Comparison of ENCODE assay signal across 8 cellular contexts in genomic region chr15:85010472-85011209, GRCh38. TPM values are rescaled to one million over a fixed set of nuclear protein-coding genes. Genes with fewer than 3 reads are reported as not detected.
DNase-seq lines count a peak whose midpoint lies in the region; TF ChIP-seq lines count a peak whose summit lies in the region.

No MANE protein-coding gene starts in this region.

- WGBS in ovary, 3 donors, result 5 to 13% (median 12%) methylated on average over 4 of the region's 4 CpGs

- H3K27ac ChIP-seq in ovary, result peak overlapping the region in 1 of 2 donors; percentile 52

- no peak for TF ChIP-seq POLR2A in ovary (IDR thresholded peaks at IDR 0.05)

- intact Hi-C loops in ovary (cut with DNase I), result no loop called here

- TF ChIP-seq EP300 in ovary (IDR thresholded peaks at IDR 0.05), result no peak

- TF ChIP-seq CTCF in foreskin fibroblast (IDR thresholded peaks at IDR 0.05; ENCODE audit: low read depth, low read length), result peak; percentile 37
- peak in 1 of 3 donors; percentile 26 for TF ChIP-seq CTCF in ovary (IDR thresholded peaks at IDR 0.05)

- H3K4me3 ChIP-seq in foreskin fibroblast (ENCODE audit: low read depth in 1 of 2, low read length in 2 of 2) (no peak overlapping the region), ovary (no peak overlapping the region)

- DNase-seq in GM03348 (ENCODE audit: low spot score) (peak; percentile 48), NCI-H2171 (lab: John Stamatoyannopoulos, UW) (peak; percentile 47), foreskin fibroblast (peak in 1 of 2 donors; percentile 81), retina (peak; percentile 31), ovary (no peak), inferior parietal cortex (ENCODE audit: extremely low spot score) (no peak)
- no peak for DNase-seq in stimulated activated CD4-positive, alpha-beta T cell treated with anti-CD3 and anti-CD28 coated beads, Interleukin-4, amount 100 ng/mL, for 4 hours
- DNase-seq in stimulated activated CD4-positive, alpha-beta T cell treated with anti-CD3 and anti-CD28 coated beads, Interleukin-15, amount 100 ng/mL, for 24 hours, result no peak

- no peaks in the 10 kb centered on the region for H3K27me3 ChIP-seq in ovary

- H3K9me3 ChIP-seq in ovary, result no peaks in the 10 kb centered on the region

- peaks cover 21% of the 10 kb centered on the region for H3K4me1 ChIP-seq in ovary (ENCODE audit: insufficient read depth)

- H3K36me3 ChIP-seq in ovary, result no peaks in the 10 kb centered on the region

RNA-seq across cellular contexts. Expression of gene PDE8A, which starts 29.0 kb away (rescaled TPM):
- 10 to 100 TPM; 23.7 to 61.8 (median 43.0) TPM for total RNA-seq in ovary
- polyA plus RNA-seq in ovary, result 10 to 100 TPM; 13.8 to 33.2 TPM

Comparison
In these comparisons a context has a peak if more than half of its experiments do, and no peak if none do; other contexts are left out.
1. DNase-seq: peak in GM03348 (single experiment), NCI-H2171 (single experiment) and retina (single experiment); none in stimulated activated CD4-positive, alpha-beta T cell treated with anti-CD3 and anti-CD28 coated beads, Interleukin-4, amount 100 ng/mL, for 4 hours (0 of 2), stimulated activated CD4-positive, alpha-beta T cell treated with anti-CD3 and anti-CD28 coated beads, Interleukin-15, amount 100 ng/mL, for 24 hours (single experiment), ovary (0 of 5) and inferior parietal cortex (single experiment).